8 cellular contexts compared by ENCODE assay signal in genomic region chr2:9782197-9782719, GRCh38.
DNase-seq lines count a peak whose midpoint lies in the region; TF ChIP-seq lines count a peak whose summit lies in the region.

No MANE protein-coding gene starts in this region.

- no peak for TF ChIP-seq POLR2A in sigmoid colon (IDR thresholded peaks at IDR 0.05)

- H3K27ac Mint-ChIP-seq in type B pancreatic cell: no peak overlapping the region

- peaks cover 0 to 4% (median 0%) of the 10 kb centered on the region in 4 donors for H3K4me1 ChIP-seq in sigmoid colon

- WGBS in sigmoid colon, 2 donors: 24 to 60% methylated on average over 8 of the region's 8 CpGs

- no peaks in the 10 kb centered on the region for H3K36me3 ChIP-seq in sigmoid colon

- TF ChIP-seq CTCF in sigmoid colon (IDR thresholded peaks at IDR 0.05) (no peak), type B pancreatic cell (conservative IDR thresholded peaks at IDR 0.05) (no peak)

- H3K9me3 Mint-ChIP-seq in type B pancreatic cell: no peaks in the 10 kb centered on the region

- H3K4me3 Mint-ChIP-seq in type B pancreatic cell: no peak overlapping the region

- TF ChIP-seq EP300 in sigmoid colon (IDR thresholded peaks at IDR 0.05): no peak

- DNase-seq in HPDE6-E6E7 (ENCODE audit: extremely low spot score) (peak; percentile 92), sigmoid colon (no peak), type B pancreatic cell (ENCODE audit: extremely low spot score, unreplicated experiment) (no peak), DMS 273 treated with DMSO at 0.1 percent for 48 hours (lab: John Stamatoyannopoulos, UW) (no peak), NCI-H526 treated with DMSO at 0.1 percent for 48 hours (lab: John Stamatoyannopoulos, UW) (no peak)
- peak; percentile 63 for DNase-seq in activated CD4-positive, CD25-positive, alpha-beta regulatory T cell treated with anti-CD3 and anti-CD28 coated beads, Interleukin-2, amount 50 U/mL, for 72 hours
- DNase-seq in central memory CD4-positive, alpha-beta T cell: peak; percentile 86
- DNase-seq in stimulated activated CD4-positive, alpha-beta T cell treated with anti-CD3 and anti-CD28 coated beads, Interleukin-2, amount 100 ng/mL, for 4 hours (ENCODE audit: low read depth): peak; percentile 76

- no peak overlapping the region for H3K4me3 ChIP-seq in sigmoid colon

- H3K27me3 ChIP-seq in sigmoid colon: no peaks in the 10 kb centered on the region

- no peaks in the 10 kb centered on the region for H3K9me3 ChIP-seq in sigmoid colon

- H3K27me3 Mint-ChIP-seq in type B pancreatic cell: no peaks in the 10 kb centered on the region

- intact Hi-C loops in sigmoid colon (cut with DNase I): no loop called here

- H3K4me1 Mint-ChIP-seq in type B pancreatic cell (ENCODE audit: unreplicated experiment): peaks cover 19% of the 10 kb centered on the region

- H3K36me3 Mint-ChIP-seq in type B pancreatic cell: no peaks in the 10 kb centered on the region

- H3K27ac ChIP-seq in sigmoid colon: no peak overlapping the region

Comparison
In these comparisons a context has a peak if more than half of its experiments do, and no peak if none do; other contexts are left out.
1. DNase-seq: peak in HPDE6-E6E7 (single experiment), activated CD4-positive, CD25-positive, alpha-beta regulatory T cell treated with anti-CD3 and anti-CD28 coated beads, Interleukin-2, amount 50 U/mL, for 72 hours (single experiment), central memory CD4-positive, alpha-beta T cell (single experiment) and stimulated activated CD4-positive, alpha-beta T cell treated with anti-CD3 and anti-CD28 coated beads, Interleukin-2, amount 100 ng/mL, for 4 hours (single experiment); none in sigmoid colon (single experiment), type B pancreatic cell (single experiment), DMS 273 treated with DMSO at 0.1 percent for 48 hours (single experiment) and NCI-H526 treated with DMSO at 0.1 percent for 48 hours (single experiment).